1 cellular context compared by ENCODE assay signal in the genomic region with DNA sequence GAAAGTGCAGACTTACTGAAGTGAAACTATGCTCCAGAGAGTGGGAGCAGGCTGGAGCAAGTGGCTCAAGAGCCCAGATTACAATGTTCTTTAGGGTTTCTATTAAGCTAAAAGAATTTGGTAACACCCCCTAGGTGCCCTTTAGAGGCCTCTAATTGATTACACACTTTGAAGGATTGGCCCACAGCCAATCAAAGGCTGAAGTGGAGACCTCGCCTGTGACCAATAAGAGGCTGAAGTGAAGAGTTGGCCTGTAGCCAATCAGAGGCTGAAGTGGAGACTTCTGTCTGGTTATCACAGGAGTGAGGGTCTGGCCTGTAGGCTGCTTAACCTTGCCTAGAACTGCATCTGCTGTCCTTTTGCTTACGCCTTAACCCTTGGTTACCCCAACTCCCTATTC.
TF ChIP-seq lines count a peak whose summit lies in the region.

No MANE protein-coding gene starts in this region.

TF ChIP-seq in SK-N-SH treated with all-trans-retinoic acid at 6 μM for 48 hours, 23 proteins besides CTCF, POLR2A, EP300 and RAD21 (continued from another document):
- TF ChIP-seq, protein P1, sequence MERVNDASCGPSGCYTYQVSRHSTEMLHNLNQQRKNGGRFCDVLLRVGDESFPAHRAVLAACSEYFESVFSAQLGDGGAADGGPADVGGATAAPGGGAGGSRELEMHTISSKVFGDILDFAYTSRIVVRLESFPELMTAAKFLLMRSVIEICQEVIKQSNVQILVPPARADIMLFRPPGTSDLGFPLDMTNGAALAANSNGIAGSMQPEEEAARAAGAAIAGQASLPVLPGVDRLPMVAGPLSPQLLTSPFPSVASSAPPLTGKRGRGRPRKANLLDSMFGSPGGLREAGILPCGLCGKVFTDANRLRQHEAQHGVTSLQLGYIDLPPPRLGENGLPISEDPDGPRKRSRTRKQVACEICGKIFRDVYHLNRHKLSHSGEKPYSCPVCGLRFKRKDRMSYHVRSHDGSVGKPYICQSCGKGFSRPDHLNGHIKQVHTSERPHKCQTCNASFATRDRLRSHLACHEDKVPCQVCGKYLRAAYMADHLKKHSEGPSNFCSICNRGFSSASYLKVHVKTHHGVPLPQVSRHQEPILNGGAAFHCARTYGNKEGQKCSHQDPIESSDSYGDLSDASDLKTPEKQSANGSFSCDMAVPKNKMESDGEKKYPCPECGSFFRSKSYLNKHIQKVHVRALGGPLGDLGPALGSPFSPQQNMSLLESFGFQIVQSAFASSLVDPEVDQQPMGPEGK (CRISPR knock-in tag; IDR thresholded peaks at IDR 0.05; ENCODE audit: borderline replicate concordance) = no peak
- TF ChIP-seq PPARA (CRISPR knock-in tag; IDR thresholded peaks at IDR 0.05; ENCODE audit: borderline replicate concordance) = no peak
TF ChIP-seq in SK-N-SH treated with all-trans-retinoic acid at 6 μM for 48 hours: peak in this region for 0.
